8 cellular contexts compared by ENCODE assay signal in the genomic region with DNA sequence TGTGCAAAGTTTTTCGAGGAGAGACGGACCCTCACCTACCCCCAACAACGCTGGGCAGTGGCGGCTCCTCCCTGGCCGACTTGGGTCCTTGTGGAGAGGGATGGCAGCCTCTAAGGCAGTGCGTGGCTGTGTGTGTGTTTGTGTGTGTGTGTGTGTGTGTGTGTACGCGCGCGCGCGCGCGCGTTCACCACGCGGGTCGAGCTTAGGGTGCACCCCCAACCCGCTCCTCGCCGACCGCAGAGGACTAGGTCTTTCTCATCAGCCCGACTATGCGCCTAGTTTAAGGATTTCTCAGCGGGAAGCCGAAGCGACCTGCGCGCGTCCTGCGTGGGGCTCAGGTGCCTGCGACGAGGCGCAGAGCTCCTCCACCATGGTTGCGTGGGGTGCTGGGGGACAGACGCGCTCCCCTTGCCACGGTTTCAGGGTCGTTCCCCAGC. TPM values are rescaled to one million over a fixed set of nuclear protein-coding genes. Genes with fewer than 3 reads are reported as not detected.
DNase-seq lines count a peak whose midpoint lies in the region; ATAC-seq and FAIRE-seq lines count a peak whose summit lies in the region.

No MANE protein-coding gene starts in this region.

- H3K27ac Mint-ChIP-seq in activated T-cell treated with anti-CD3 and anti-CD28 coated beads, Interleukin-2, amount 50 U/mL, for 24 hours = no peak overlapping the region
- H3K27ac Mint-ChIP-seq in immature natural killer cell = peak overlapping the region; percentile 29 to 92 (median 76)

- H3K9me3 ChIP-seq in small intestine (ENCODE audit: control insufficient read depth, low read depth) = no peaks in the 10 kb centered on the region

- H3K27me3 ChIP-seq in small intestine (ENCODE audit: control insufficient read depth in 2 of 2, insufficient read depth in 2 of 2, low read length in 2 of 2) = no peaks in the 10 kb centered on the region

- H3K36me3 Mint-ChIP-seq in activated T-cell treated with anti-CD3 and anti-CD28 coated beads, Interleukin-2, amount 50 U/mL, for 24 hours (ENCODE audit: low read depth) = no peaks in the 10 kb centered on the region
- peaks cover 0 to 4% (median 0%) of the 10 kb centered on the region in 3 donors for H3K36me3 Mint-ChIP-seq in immature natural killer cell

- peaks cover 21% of the 10 kb centered on the region for H3K4me1 Mint-ChIP-seq in activated T-cell treated with anti-CD3 and anti-CD28 coated beads, Interleukin-2, amount 50 U/mL, for 24 hours (ENCODE audit: low read depth)
- peaks cover 33 to 37% of the 10 kb centered on the region in 2 donors for H3K4me1 Mint-ChIP-seq in immature natural killer cell

- H3K4me1 ChIP-seq in small intestine (ENCODE audit: control insufficient read depth in 2 of 2, insufficient read depth in 1 of 2, low read depth in 1 of 2, low read length in 1 of 2) = no peaks in the 10 kb centered on the region

- H3K4me3 ChIP-seq in small intestine (ENCODE audit: low read depth in 1 of 2, low read length in 2 of 2) = peak overlapping the region; percentile 65 to 85

- 1 to 2% (median 1%) methylated on average over 20 to 39 of the region's 39 CpGs for WGBS in small intestine, 3 donors

- DNase-seq in activated T-cell treated with anti-CD3 and anti-CD28 coated beads, Interleukin-2, amount 50 U/mL, for 24 hours = no peak
- no peak for DNase-seq in activated T-cell treated with anti-CD3 and anti-CD28 coated beads, Interleukin-2, amount 50 U/mL, for 1 hour
- DNase-seq in immature natural killer cell (peak in 1 of 3 donors; percentile 41), small intestine (no peak), AG08396 (ENCODE audit: low spot score) (no peak), inferior parietal cortex (ENCODE audit: extremely low spot score) (no peak)

- H3K27ac ChIP-seq in angular gyrus (ENCODE audit: low read depth, low read length) (peak overlapping the region; percentile 26), small intestine (ENCODE audit: low read depth in 1 of 2, low read length in 1 of 2) (peak overlapping the region; percentile 85 to 86)

- H3K27me3 Mint-ChIP-seq in activated T-cell treated with anti-CD3 and anti-CD28 coated beads, Interleukin-2, amount 50 U/mL, for 24 hours = peaks cover 81% of the 10 kb centered on the region
- H3K27me3 Mint-ChIP-seq in immature natural killer cell (ENCODE audit: low read depth in 3 of 3) = peaks cover 1 to 11% (median 4%) of the 10 kb centered on the region in 3 donors

- no peak for ATAC-seq in HG03469 (IDR thresholded peaks at IDR 0.05; ENCODE audit: unreplicated experiment)

- FAIRE-seq in small intestine (lab: Jason Lieb, UNC) = no peak

- H3K4me3 Mint-ChIP-seq in activated T-cell treated with anti-CD3 and anti-CD28 coated beads, Interleukin-2, amount 50 U/mL, for 24 hours = peak overlapping the region; percentile 75
- H3K4me3 Mint-ChIP-seq in immature natural killer cell = peak overlapping the region; percentile 92 to 95 (median 95)

- H3K36me3 ChIP-seq in small intestine (ENCODE audit: control insufficient read depth in 2 of 2, insufficient read depth in 2 of 2, low read length in 2 of 2) = no peaks in the 10 kb centered on the region

- no peaks in the 10 kb centered on the region for H3K9me3 Mint-ChIP-seq in activated T-cell treated with anti-CD3 and anti-CD28 coated beads, Interleukin-2, amount 50 U/mL, for 24 hours
- no peaks in the 10 kb centered on the region for H3K9me3 Mint-ChIP-seq in immature natural killer cell

RNA-seq across cellular contexts. Expression of a gene that starts 0.9 kb away (rescaled TPM):
- polyA plus RNA-seq in immature natural killer cell (1 to 10 TPM in 2 of 3 donors, under 1 TPM in 1; 0.54 to 6.6 (median 2.2) TPM), small intestine (10 to 100 TPM; 12.4 to 19.9 (median 17.4) TPM)
